Comparison of ENCODE assay signal across 23 cellular contexts in the genomic region with DNA sequence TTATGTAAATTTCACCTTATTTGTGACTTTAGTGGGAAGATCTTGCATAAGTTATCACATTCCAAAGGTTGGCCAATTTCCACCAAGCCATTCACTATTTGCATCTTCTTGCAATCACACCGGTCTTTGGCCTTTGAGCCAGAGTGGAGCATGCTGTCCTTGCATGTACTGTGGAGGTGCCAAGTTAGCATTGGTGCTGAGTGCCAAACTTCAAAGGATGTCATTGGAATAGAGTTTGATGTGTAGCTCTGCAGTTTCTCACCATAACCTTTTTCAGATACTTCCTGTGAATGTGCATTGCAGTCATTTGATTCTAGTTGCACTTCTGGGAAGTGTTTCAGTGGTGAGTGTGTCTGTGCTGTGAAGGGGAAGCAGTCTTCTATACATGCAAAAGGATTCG.
DNase-seq lines count a peak whose midpoint lies in the region; TF ChIP-seq lines count a peak whose summit lies in the region.
"Had no signal": no experiment of that assay in that cellular context is flagged by ENCODE, and none has a peak within 500 bp of the region (broad histone marks: within the 10 kb centered on the region; RNA-seq: fewer than 3 reads in every experiment).

No MANE protein-coding gene starts in this region.

- H3K27me3 ChIP-seq in HUES48 (ENCODE audit: control insufficient read depth, insufficient read depth, low read length) = no peaks in the 10 kb centered on the region
- H3K27me3 ChIP-seq in SK-N-SH (ENCODE audit: insufficient read depth) = no peaks in the 10 kb centered on the region
- no peaks in the 10 kb centered on the region for H3K27me3 ChIP-seq in liver (ENCODE audit: control insufficient read depth in 4 of 4, insufficient read depth in 4 of 4, low read length in 3 of 4)
- H3K27me3 ChIP-seq in effector memory CD4-positive, alpha-beta T cell (replicated peaks; ENCODE audit: control insufficient read depth, insufficient read depth, low read length, poor library complexity, severe bottlenecking) = no peaks in the 10 kb centered on the region
- H3K27me3 ChIP-seq: BLaER1 had no signal

- POLR2A ChIA-PET in SK-N-SH (lab: Yijun Ruan, JAX) = no interaction called here

- TF ChIP-seq RAD21 in SK-N-SH (IDR thresholded peaks at IDR 0.05; ENCODE audit: low read length) = no peak
- peak; percentile 55 to 59 for TF ChIP-seq RAD21 in liver (IDR thresholded peaks at IDR 0.05)

- WGBS in SK-N-SH (ENCODE audit: low lambda C conversion rate) = 66% methylated on average over 2 of the region's 2 CpGs
- 36% methylated on average over 2 of the region's 2 CpGs for WGBS in liver

- no peak overlapping the region for H3K9ac ChIP-seq in HUES48 (ENCODE audit: low read depth, low read length)
- no peak overlapping the region for H3K9ac ChIP-seq in SK-N-SH
- H3K9ac ChIP-seq in liver (ENCODE audit: low read depth in 1 of 2, low read length in 2 of 2) = no peak overlapping the region
- H3K9ac ChIP-seq: BLaER1, GM23248 had no signal

- TF ChIP-seq CTCF in SK-N-SH (IDR thresholded peaks at IDR 0.05) = no peak
- TF ChIP-seq CTCF in fibroblast of the aortic adventitia (IDR thresholded peaks at IDR 0.05; ENCODE audit: insufficient read depth, low read length) = no peak
- TF ChIP-seq CTCF in liver (IDR thresholded peaks at IDR 0.05; ENCODE audit: low read depth, low read length, missing input control) = no peak

- no peaks in the 10 kb centered on the region for H3K36me3 ChIP-seq in HUES48 (ENCODE audit: control insufficient read depth, insufficient read depth, low read length)
- peaks cover 12 to 43% of the 10 kb centered on the region in 2 experiments for H3K36me3 ChIP-seq in SK-N-SH (replicated peaks in 1 of 2; ENCODE audit: control insufficient read depth in 1 of 2, insufficient read depth in 2 of 2, low read length in 1 of 2)
- H3K36me3 ChIP-seq in liver (ENCODE audit: control insufficient read depth in 4 of 4, insufficient read depth in 3 of 4, low read depth in 1 of 4, low read length in 3 of 4) = no peaks in the 10 kb centered on the region
- H3K36me3 ChIP-seq in effector memory CD4-positive, alpha-beta T cell (ENCODE audit: control insufficient read depth, insufficient read depth, low read length) = no peaks in the 10 kb centered on the region
- H3K36me3 ChIP-seq: BLaER1 had no signal

- H3F3A ChIP-seq in SK-N-SH (replicated peaks; ENCODE audit: insufficient read depth) = peaks cover 8% of the 10 kb centered on the region

- H3K9me3 ChIP-seq in HUES48 (ENCODE audit: control insufficient read depth, insufficient read depth, low read length) = no peaks in the 10 kb centered on the region
- no peaks in the 10 kb centered on the region for H3K9me3 ChIP-seq in SK-N-SH
- H3K9me3 ChIP-seq in liver (ENCODE audit: control insufficient read depth in 4 of 4, low read length in 3 of 4) = no peaks in the 10 kb centered on the region
- no peaks in the 10 kb centered on the region for H3K9me3 ChIP-seq in effector memory CD4-positive, alpha-beta T cell (ENCODE audit: control insufficient read depth, low read length)
- H3K9me3 ChIP-seq: BLaER1 had no signal

- H3K27ac ChIP-seq in HUES48 (ENCODE audit: low read depth, low read length) = peak overlapping the region; percentile 7
- H3K27ac ChIP-seq in SK-N-SH (ENCODE audit: low read depth in 2 of 2, low read length in 1 of 2) = peak overlapping the region; percentile 2 to 90; a peak in 3 of 4 replicates
- peak overlapping the region; percentile 0 to 15 for H3K27ac ChIP-seq in liver (ENCODE audit: low read depth in 1 of 2, low read length in 2 of 2)
- no peak overlapping the region for H3K27ac ChIP-seq in effector memory CD4-positive, alpha-beta T cell (ENCODE audit: insufficient read depth, low read length, poor library complexity, severe bottlenecking)
- H3K27ac ChIP-seq: BLaER1, GM23248, PC-9, RWPE1 had no signal

- TF ChIP-seq EP300 in SK-N-SH (IDR thresholded peaks at IDR 0.05; ENCODE audit: borderline replicate concordance in 1 of 2, low read depth in 1 of 2, low read length in 1 of 2) = peak; percentile 74 to 75; a peak in 3 of 4 replicates

- H3K9me2 ChIP-seq in SK-N-SH = no peaks in the 10 kb centered on the region

- H3K4me1 ChIP-seq in HUES48 (ENCODE audit: control insufficient read depth, insufficient read depth, low read length) = peaks cover 29% of the 10 kb centered on the region
- peaks cover 22 to 38% of the 10 kb centered on the region in 2 experiments for H3K4me1 ChIP-seq in SK-N-SH (ENCODE audit: control insufficient read depth in 1 of 2, insufficient read depth in 2 of 2, low read depth in 1 of 2, low read length in 1 of 2)
- H3K4me1 ChIP-seq in liver (ENCODE audit: control insufficient read depth in 4 of 4, insufficient read depth in 4 of 4, low read length in 3 of 4) = peaks cover 6 to 45% (median 44%) of the 10 kb centered on the region in 4 donors
- no peaks in the 10 kb centered on the region for H3K4me1 ChIP-seq in effector memory CD4-positive, alpha-beta T cell (ENCODE audit: control insufficient read depth, insufficient read depth, low read length, poor library complexity, severe bottlenecking)
- H3K4me1 ChIP-seq: BLaER1 had no signal

- H4K20me1 ChIP-seq in SK-N-SH (ENCODE audit: insufficient read depth) = no peaks in the 10 kb centered on the region
- H4K20me1 ChIP-seq: BLaER1 had no signal

- DNase-seq in SK-N-SH = no peak
- peak; percentile 13 for DNase-seq in fibroblast of the aortic adventitia (ENCODE audit: low read depth)
- DNase-seq in effector memory CD4-positive, alpha-beta T cell = no peak
- DNase-seq in iPS-NIHi11 (ENCODE audit: low spot score) = no peak
- no peak for DNase-seq in NCI-H2227 (lab: John Stamatoyannopoulos, UW; ENCODE audit: unreplicated experiment)
- no peak for DNase-seq in NCI-H2196 treated with DMSO at 0.1 percent for 48 hours (lab: John Stamatoyannopoulos, UW; ENCODE audit: unreplicated experiment)
- DNase-seq: CD4-positive, alpha-beta T cell; COR-L47; DMS79; GM23248; Karpas-422; MV-4-11; NCI-H1105 treated with DMSO at 0.1 percent for 48 hours; NCI-H2029 treated with DMSO at 0.1 percent for 48 hours; NCI-H446 treated with DMSO at 0.1 percent for 48 hours; NCI-H526 treated with DMSO at 0.1 percent for 48 hours; PC-9; SIG-M5 had no signal

- H3K79me2 ChIP-seq in SK-N-SH (ENCODE audit: insufficient read depth) = peaks cover 11% of the 10 kb centered on the region

- H2AFZ ChIP-seq in SK-N-SH (ENCODE audit: low read depth) = no peak overlapping the region
- H2AFZ ChIP-seq: GM23248, PC-9 had no signal

- no peak overlapping the region; the same call in 1 of the 2 replicates for H3K4me2 ChIP-seq in SK-N-SH
- H3K4me2 ChIP-seq: BLaER1, PC-9 had no signal

- no peak overlapping the region for H3K4me3 ChIP-seq in HUES48 (ENCODE audit: low read depth, low read length)
- H3K4me3 ChIP-seq in SK-N-SH (ENCODE audit: low read depth in 2 of 2, low read length in 1 of 2) = no peak overlapping the region
- H3K4me3 ChIP-seq in fibroblast of the aortic adventitia (ENCODE audit: low read depth, low read length) = no peak overlapping the region
- H3K4me3 ChIP-seq in liver (ENCODE audit: low read depth in 1 of 3, low read length in 3 of 3) = no peak overlapping the region
- no peak overlapping the region for H3K4me3 ChIP-seq in effector memory CD4-positive, alpha-beta T cell (ENCODE audit: insufficient read depth, low read depth, low read length, poor library complexity, severe bottlenecking)
- H3K4me3 ChIP-seq: BLaER1, GM12878, GM23248, PC-9 had no signal

- CTCF ChIA-PET in SK-N-SH (lab: Yijun Ruan, JAX) = interaction anchor here (1.1 to 1.9 kb wide), 4 partner anchors 11 to 134 kb away, joined by 3 to 5 read pairs (median 4); no protein-coding TSS in a partner anchor

TF ChIP-seq in SK-N-SH, 30 proteins besides CTCF, POLR2A, EP300 and RAD21 (continues in another document):
- TF ChIP-seq, protein P1, sequence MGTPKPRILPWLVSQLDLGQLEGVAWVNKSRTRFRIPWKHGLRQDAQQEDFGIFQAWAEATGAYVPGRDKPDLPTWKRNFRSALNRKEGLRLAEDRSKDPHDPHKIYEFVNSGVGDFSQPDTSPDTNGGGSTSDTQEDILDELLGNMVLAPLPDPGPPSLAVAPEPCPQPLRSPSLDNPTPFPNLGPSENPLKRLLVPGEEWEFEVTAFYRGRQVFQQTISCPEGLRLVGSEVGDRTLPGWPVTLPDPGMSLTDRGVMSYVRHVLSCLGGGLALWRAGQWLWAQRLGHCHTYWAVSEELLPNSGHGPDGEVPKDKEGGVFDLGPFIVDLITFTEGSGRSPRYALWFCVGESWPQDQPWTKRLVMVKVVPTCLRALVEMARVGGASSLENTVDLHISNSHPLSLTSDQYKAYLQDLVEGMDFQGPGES (IDR thresholded peaks at IDR 0.05; ENCODE audit: low read depth, low read length) = no peak

TF ChIP-seq in liver, 16 proteins besides CTCF, POLR2A, EP300 and RAD21 (continues in another document):
- TF ChIP-seq HNF4G (IDR thresholded peaks at IDR 0.05) = peak; percentile 95
- peak in 1 of 2 donors; percentile 65 for TF ChIP-seq EGR1 (IDR thresholded peaks at IDR 0.05; ENCODE audit: low read depth in 2 of 2)
- TF ChIP-seq SP1 (IDR thresholded peaks at IDR 0.05) = peak; percentile 80
- TF ChIP-seq, protein P2, sequence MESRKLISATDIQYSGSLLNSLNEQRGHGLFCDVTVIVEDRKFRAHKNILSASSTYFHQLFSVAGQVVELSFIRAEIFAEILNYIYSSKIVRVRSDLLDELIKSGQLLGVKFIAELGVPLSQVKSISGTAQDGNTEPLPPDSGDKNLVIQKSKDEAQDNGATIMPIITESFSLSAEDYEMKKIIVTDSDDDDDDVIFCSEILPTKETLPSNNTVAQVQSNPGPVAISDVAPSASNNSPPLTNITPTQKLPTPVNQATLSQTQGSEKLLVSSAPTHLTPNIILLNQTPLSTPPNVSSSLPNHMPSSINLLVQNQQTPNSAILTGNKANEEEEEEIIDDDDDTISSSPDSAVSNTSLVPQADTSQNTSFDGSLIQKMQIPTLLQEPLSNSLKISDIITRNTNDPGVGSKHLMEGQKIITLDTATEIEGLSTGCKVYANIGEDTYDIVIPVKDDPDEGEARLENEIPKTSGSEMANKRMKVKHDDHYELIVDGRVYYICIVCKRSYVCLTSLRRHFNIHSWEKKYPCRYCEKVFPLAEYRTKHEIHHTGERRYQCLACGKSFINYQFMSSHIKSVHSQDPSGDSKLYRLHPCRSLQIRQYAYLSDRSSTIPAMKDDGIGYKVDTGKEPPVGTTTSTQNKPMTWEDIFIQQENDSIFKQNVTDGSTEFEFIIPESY (IDR thresholded peaks at IDR 0.05) = peak; percentile 92
- peak; percentile 88 to 96 for TF ChIP-seq RXRA (IDR thresholded peaks at IDR 0.05)
